ENCODE assay signal across 10 cellular contexts in genomic region chr15:60548101-60548500, GRCh38.
A peak's percentile ranks its signal among the peaks of the same experiment; 100 is the strongest.
DNase-seq lines count a peak whose midpoint lies in the region; ATAC-seq and TF ChIP-seq lines count a peak whose summit lies in the region.
"Had no signal": no experiment of that assay in that cellular context is flagged by ENCODE, and none has a peak within 500 bp of the region (broad histone marks: within the 10 kb centered on the region; RNA-seq: fewer than 3 reads in every experiment).

No MANE protein-coding gene starts in this region.

- TF ChIP-seq CTCF in MM.1S (IDR thresholded peaks at IDR 0.05; ENCODE audit: low read length) (no peak), osteoblast (IDR thresholded peaks at IDR 0.05; ENCODE audit: extremely low read depth, low read depth, low read length) (no peak)

- TF ChIP-seq POLR2A in erythroblast (IDR thresholded peaks at IDR 0.05; ENCODE audit: low read length): no peak

- H3K9me3 Mint-ChIP-seq in CD4-positive, alpha-beta memory T cell: no peaks in the 10 kb centered on the region

- H4K20me1 ChIP-seq in MM.1S (ENCODE audit: insufficient read depth, low read length): no peaks in the 10 kb centered on the region
- H4K20me1 ChIP-seq in osteoblast (ENCODE audit: insufficient read depth, low read length): no peaks in the 10 kb centered on the region

- POLR2A ChIA-PET in CD4-positive, alpha-beta memory T cell (lab: Charles Lee; ENCODE audit: partially characterized antibody): interaction anchor here (1.2 to 10.6 kb wide), 7 partner anchors 8 to 250 kb away, joined by 4 to 381 read pairs (median 6); no protein-coding TSS in a partner anchor

- no peaks in the 10 kb centered on the region for H3K9me2 ChIP-seq in MM.1S (replicated peaks; ENCODE audit: insufficient read depth, low read length)

- peaks cover 80 to 100% (median 90%) of the 10 kb centered on the region in 4 donors for H3K4me1 Mint-ChIP-seq in CD4-positive, alpha-beta memory T cell

- H3K27me3 Mint-ChIP-seq in CD4-positive, alpha-beta memory T cell: no peaks in the 10 kb centered on the region

- H2AFZ ChIP-seq in MM.1S (ENCODE audit: low read length): no peak overlapping the region
- no peak overlapping the region for H2AFZ ChIP-seq in osteoblast (ENCODE audit: low read length)

- H3K79me2 ChIP-seq in MM.1S (ENCODE audit: low read length) (peaks cover 17% of the 10 kb centered on the region; the same call in 1 of the 2 replicates), osteoblast (ENCODE audit: insufficient read depth, low read length) (no peaks in the 10 kb centered on the region)

- H3K27ac Mint-ChIP-seq in CD4-positive, alpha-beta memory T cell: peak overlapping the region; percentile 92 to 99 (median 97)

- peaks cover 19 to 45% of the 10 kb centered on the region in 2 donors for H3K36me3 Mint-ChIP-seq in CD4-positive, alpha-beta memory T cell

- no peaks in the 10 kb centered on the region for H3F3A ChIP-seq in MM.1S (ENCODE audit: insufficient read depth, low read length)

- H3K4me2 ChIP-seq in MM.1S (ENCODE audit: low read depth, low read length) (peak overlapping the region; percentile 0; the same call in 1 of the 2 replicates), osteoblast (ENCODE audit: insufficient read depth, low read length) (no peak overlapping the region)

- no peak overlapping the region for H3K4me3 ChIP-seq in CD4-positive, alpha-beta memory T cell (ENCODE audit: low read length in 2 of 2)
- H3K4me3 ChIP-seq in MM.1S (ENCODE audit: low read length) (no peak overlapping the region), endocrine pancreas (ENCODE audit: control insufficient read depth, insufficient read depth, low read length) (peak overlapping the region; percentile 22), osteoblast (ENCODE audit: insufficient read depth, low read length) (no peak overlapping the region)
- H3K4me3 ChIP-seq: HAP-1 had no signal

- intact Hi-C loops in CD4-positive, alpha-beta memory T cell (cut with micrococcal nuclease): loop anchor here (1.0 kb wide), 1 partner anchor 9 kb away; no protein-coding TSS in a partner anchor

- peak overlapping the region; percentile 68 to 86 (median 77) for H3K4me3 Mint-ChIP-seq in CD4-positive, alpha-beta memory T cell

- peak overlapping the region; percentile 68 for H3K27ac ChIP-seq in CD4-positive, alpha-beta memory T cell (ENCODE audit: low read depth, low read length)
- H3K27ac ChIP-seq in MM.1S (ENCODE audit: low read length) (peak overlapping the region; percentile 9; the same call in 1 of the 2 replicates), osteoblast (ENCODE audit: low read depth, low read length) (no peak overlapping the region)

- peak; percentile 47 to 68 (median 58) for DNase-seq in CD4-positive, alpha-beta memory T cell
- peak; percentile 64 for DNase-seq in MM.1S
- no peak for DNase-seq in erythroblast (lab: John Stamatoyannopoulos, UW)
- DNase-seq in activated gamma-delta T cell treated with Interleukin-2 at 50 U/mL for 16 hours: no peak
- DNase-seq in osteoblast (ENCODE audit: insufficient read length, low spot score, missing footprints): no peak
- no peak for DNase-seq in cerebellar nuclear complex (lab: John Stamatoyannopoulos, UW)
- DNase-seq: NCI-H82 had no signal

- peak; percentile 76 for ATAC-seq in GM21515 (IDR thresholded peaks at IDR 0.05; ENCODE audit: unreplicated experiment)

- H3K36me3 ChIP-seq in CD4-positive, alpha-beta memory T cell (ENCODE audit: insufficient read depth, low read length): no peaks in the 10 kb centered on the region
- H3K36me3 ChIP-seq in MM.1S (replicated peaks; ENCODE audit: insufficient read depth, low read length): no peaks in the 10 kb centered on the region
- H3K36me3 ChIP-seq in endocrine pancreas (ENCODE audit: control insufficient read depth, insufficient read depth, low read length): no peaks in the 10 kb centered on the region
- H3K36me3 ChIP-seq in osteoblast (ENCODE audit: insufficient read depth, low read length): no peaks in the 10 kb centered on the region
- H3K36me3 ChIP-seq: HAP-1 had no signal

- peaks cover 100% of the 10 kb centered on the region for H3K4me1 ChIP-seq in CD4-positive, alpha-beta memory T cell (ENCODE audit: insufficient read depth, low read length)
- H3K4me1 ChIP-seq in MM.1S (ENCODE audit: low read length): no peaks in the 10 kb centered on the region; the same call in 1 of the 2 replicates
- peaks cover 4% of the 10 kb centered on the region for H3K4me1 ChIP-seq in endocrine pancreas (ENCODE audit: control insufficient read depth, insufficient read depth, low read length)
- H3K4me1 ChIP-seq in osteoblast (ENCODE audit: insufficient read depth, low read length): no peaks in the 10 kb centered on the region

- H3K9me3 ChIP-seq in CD4-positive, alpha-beta memory T cell (ENCODE audit: control insufficient read depth in 1 of 2, low read length in 2 of 2): no peaks in the 10 kb centered on the region
- no peaks in the 10 kb centered on the region for H3K9me3 ChIP-seq in MM.1S (replicated peaks; ENCODE audit: insufficient read depth, low read length)
- no peaks in the 10 kb centered on the region for H3K9me3 ChIP-seq in endocrine pancreas (ENCODE audit: control insufficient read depth, low read length)
- H3K9me3 ChIP-seq in osteoblast (ENCODE audit: low read depth, low read length): no peaks in the 10 kb centered on the region
- H3K9me3 ChIP-seq: HAP-1 had no signal

- CTCF ChIA-PET in CD4-positive, alpha-beta memory T cell (lab: Charles Lee; ENCODE audit: partially characterized antibody): interaction anchor here (0.9 to 2.3 kb wide), 4 partner anchors 23 to 189 kb away, joined by 3 to 12 read pairs (median 6); no protein-coding TSS in a partner anchor

- H3K9ac ChIP-seq in MM.1S (ENCODE audit: low read length): no peak overlapping the region
- no peak overlapping the region for H3K9ac ChIP-seq in endocrine pancreas (ENCODE audit: control insufficient read depth, insufficient read depth, low read length)

- no peaks in the 10 kb centered on the region for H3K27me3 ChIP-seq in CD4-positive, alpha-beta memory T cell (ENCODE audit: insufficient read depth, low read length)
- H3K27me3 ChIP-seq in MM.1S (replicated peaks; ENCODE audit: insufficient read depth, low read length): no peaks in the 10 kb centered on the region
- H3K27me3 ChIP-seq in endocrine pancreas (ENCODE audit: control insufficient read depth, insufficient read depth, low read length): no peaks in the 10 kb centered on the region
- no peaks in the 10 kb centered on the region for H3K27me3 ChIP-seq in osteoblast (ENCODE audit: insufficient read depth, low read length)

Comparison
In these comparisons a context has a peak if more than half of its experiments do, and no peak if none do; other contexts are left out.
1. DNase-seq: peak in CD4-positive, alpha-beta memory T cell (5 of 5) and MM.1S (single experiment); none in erythroblast (0 of 2), activated gamma-delta T cell treated with Interleukin-2 at 50 U/mL for 16 hours (single experiment), osteoblast (single experiment) and cerebellar nuclear complex (0 of 2).